Comparison of ENCODE assay signal across 1 cellular context in the genomic region with DNA sequence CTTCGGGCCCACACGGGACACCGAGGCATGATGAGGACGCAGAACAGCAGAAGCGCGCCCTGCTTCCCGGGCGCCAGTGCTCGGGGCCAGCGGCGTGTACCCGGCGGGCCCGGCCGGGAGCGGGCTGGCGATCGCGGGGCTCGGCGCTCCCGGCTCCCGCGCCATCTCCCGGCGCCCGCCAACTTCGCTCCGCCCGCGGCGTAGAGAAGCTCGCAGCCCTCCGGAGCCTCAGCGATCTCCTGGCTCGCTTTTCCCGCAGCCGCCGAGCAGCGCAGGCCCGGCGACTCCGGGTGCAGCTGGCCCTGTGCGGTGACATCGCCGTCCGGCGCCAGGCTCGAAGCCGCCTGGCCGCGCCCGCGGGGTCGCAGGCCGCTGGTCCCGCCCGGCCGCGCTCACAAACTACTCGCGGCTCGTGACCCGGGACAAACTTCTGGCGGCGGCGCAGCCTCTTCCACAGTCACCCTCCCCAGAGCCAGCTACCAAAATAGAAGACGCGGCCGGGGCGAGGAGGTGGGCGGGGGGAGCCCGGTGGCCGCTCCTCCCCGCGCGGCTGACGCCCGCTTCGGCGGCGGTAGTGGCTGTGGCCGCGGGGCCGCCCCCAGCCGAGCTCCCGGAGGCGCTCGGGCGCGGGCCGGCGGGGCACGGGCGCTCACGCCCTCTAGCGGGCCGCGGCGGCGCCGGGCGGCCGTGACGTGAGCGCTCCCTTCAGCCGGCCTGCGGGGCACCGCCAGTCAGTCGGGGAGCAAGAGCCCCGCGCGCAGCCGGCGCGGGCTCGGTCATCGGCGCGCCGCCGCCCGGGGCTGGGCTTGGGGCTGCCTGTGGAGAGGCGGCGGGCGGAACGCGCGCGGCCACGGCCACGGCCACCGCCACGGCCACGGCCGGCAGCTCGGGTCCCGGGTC.
A peak's percentile ranks its signal among the peaks of the same experiment; 100 is the strongest.
TF ChIP-seq lines count a peak whose summit lies in the region.

Gene PTPRM, plus strand, starts transcription at position 730 of the 900 bp plus-strand sequence. CDS start 503 bp downstream, outside the sequence.

TF ChIP-seq in K562, 482 proteins besides CTCF, POLR2A, EP300 and RAD21 (continued from another document and continues in another):
- no peak for TF ChIP-seq MYNN (IDR thresholded peaks at IDR 0.05)
- no peak for TF ChIP-seq MYNN (CRISPR knock-in tag; IDR thresholded peaks at IDR 0.05)
- peak; percentile 30; the same call in 1 of the 2 replicates for TF ChIP-seq ZBTB9 (CRISPR knock-in tag; IDR thresholded peaks at IDR 0.05)
- peak in 1 of 2 experiments; percentile 57; a peak in 2 of 4 replicates for TF ChIP-seq NRF1 (conservative IDR thresholded peaks at IDR 0.05 in 1 of 2, IDR thresholded peaks at IDR 0.05 in 1 of 2)
- TF ChIP-seq ZNF347 (CRISPR knock-in tag; IDR thresholded peaks at IDR 0.05; ENCODE audit: low read depth): no peak
- peak; percentile 90 to 92 for TF ChIP-seq UBTF (IDR thresholded peaks at IDR 0.05; ENCODE audit: borderline replicate concordance in 1 of 2, low read depth in 2 of 2, low read length in 2 of 2)
- no peak for TF ChIP-seq XRCC3 (IDR thresholded peaks at IDR 0.05)
- TF ChIP-seq ID3 (CRISPR knock-in tag; IDR thresholded peaks at IDR 0.05): no peak
- 0 out of 2 replicates have a peak, but pooled peaks have one; percentile 31 for TF ChIP-seq ID3 (tag; IDR thresholded peaks at IDR 0.05)
- peak; percentile 95 for TF ChIP-seq SMAD4 (CRISPR knock-in tag; conservative IDR thresholded peaks at IDR 0.05)
- peak; percentile 51 for TF ChIP-seq ZFX (CRISPR knock-in tag; IDR thresholded peaks at IDR 0.05)
- TF ChIP-seq E2F6 (IDR thresholded peaks at IDR 0.05; ENCODE audit: borderline replicate concordance in 1 of 2, extremely low read depth in 1 of 2, insufficient read depth in 1 of 2, insufficient read length in 1 of 2, low read depth in 1 of 2, low read length in 1 of 2, poor library complexity in 1 of 2, severe bottlenecking in 1 of 2): peak; percentile 47 to 86
- TF ChIP-seq ZFP30 (CRISPR knock-in tag; IDR thresholded peaks at IDR 0.05; ENCODE audit: borderline replicate concordance): no peak
- TF ChIP-seq FOXM1 (IDR thresholded peaks at IDR 0.05; ENCODE audit: low read depth): no peak
- no peak for TF ChIP-seq FOXM1 (CRISPR knock-in tag; IDR thresholded peaks at IDR 0.05; ENCODE audit: low read depth)
- TF ChIP-seq RFX5 (IDR thresholded peaks at IDR 0.05; ENCODE audit: low read depth, low read length): no peak
- TF ChIP-seq, protein P1, sequence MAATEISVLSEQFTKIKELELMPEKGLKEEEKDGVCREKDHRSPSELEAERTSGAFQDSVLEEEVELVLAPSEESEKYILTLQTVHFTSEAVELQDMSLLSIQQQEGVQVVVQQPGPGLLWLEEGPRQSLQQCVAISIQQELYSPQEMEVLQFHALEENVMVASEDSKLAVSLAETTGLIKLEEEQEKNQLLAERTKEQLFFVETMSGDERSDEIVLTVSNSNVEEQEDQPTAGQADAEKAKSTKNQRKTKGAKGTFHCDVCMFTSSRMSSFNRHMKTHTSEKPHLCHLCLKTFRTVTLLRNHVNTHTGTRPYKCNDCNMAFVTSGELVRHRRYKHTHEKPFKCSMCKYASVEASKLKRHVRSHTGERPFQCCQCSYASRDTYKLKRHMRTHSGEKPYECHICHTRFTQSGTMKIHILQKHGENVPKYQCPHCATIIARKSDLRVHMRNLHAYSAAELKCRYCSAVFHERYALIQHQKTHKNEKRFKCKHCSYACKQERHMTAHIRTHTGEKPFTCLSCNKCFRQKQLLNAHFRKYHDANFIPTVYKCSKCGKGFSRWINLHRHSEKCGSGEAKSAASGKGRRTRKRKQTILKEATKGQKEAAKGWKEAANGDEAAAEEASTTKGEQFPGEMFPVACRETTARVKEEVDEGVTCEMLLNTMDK (IDR thresholded peaks at IDR 0.05; ENCODE audit: borderline replicate concordance, insufficient read depth, low read depth, low read length, poor library complexity, severe bottlenecking): peak; percentile 99
- no peak for TF ChIP-seq TCF15 (CRISPR knock-in tag; IDR thresholded peaks at IDR 0.05)
- TF ChIP-seq CXXC5 (CRISPR knock-in tag; IDR thresholded peaks at IDR 0.05): peak; percentile 89
- TF ChIP-seq E2F3 (CRISPR knock-in tag; IDR thresholded peaks at IDR 0.05): 0 out of 2 replicates have a peak, but pooled peaks have one; percentile 16
- TF ChIP-seq NONO (IDR thresholded peaks at IDR 0.05; ENCODE audit: low read depth in 2 of 2, low read length in 1 of 2): 0 out of 4 replicates have a peak, but pooled peaks of 1 of the 2 experiments have one; percentile 18
- no peak for TF ChIP-seq TBL1XR1 (IDR thresholded peaks at IDR 0.05; ENCODE audit: low read length in 2 of 2)
- TF ChIP-seq RBM25 (IDR thresholded peaks at IDR 0.05; ENCODE audit: low read depth, low read length, severe bottlenecking): no peak
- TF ChIP-seq ZNF146 (CRISPR knock-in tag; IDR thresholded peaks at IDR 0.05; ENCODE audit: unreplicated experiment): no peak
- no peak for TF ChIP-seq SMARCA4 (IDR thresholded peaks at IDR 0.05)
- TF ChIP-seq, protein P2, sequence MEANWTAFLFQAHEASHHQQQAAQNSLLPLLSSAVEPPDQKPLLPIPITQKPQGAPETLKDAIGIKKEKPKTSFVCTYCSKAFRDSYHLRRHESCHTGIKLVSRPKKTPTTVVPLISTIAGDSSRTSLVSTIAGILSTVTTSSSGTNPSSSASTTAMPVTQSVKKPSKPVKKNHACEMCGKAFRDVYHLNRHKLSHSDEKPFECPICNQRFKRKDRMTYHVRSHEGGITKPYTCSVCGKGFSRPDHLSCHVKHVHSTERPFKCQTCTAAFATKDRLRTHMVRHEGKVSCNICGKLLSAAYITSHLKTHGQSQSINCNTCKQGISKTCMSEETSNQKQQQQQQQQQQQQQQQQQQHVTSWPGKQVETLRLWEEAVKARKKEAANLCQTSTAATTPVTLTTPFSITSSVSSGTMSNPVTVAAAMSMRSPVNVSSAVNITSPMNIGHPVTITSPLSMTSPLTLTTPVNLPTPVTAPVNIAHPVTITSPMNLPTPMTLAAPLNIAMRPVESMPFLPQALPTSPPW (CRISPR knock-in tag; IDR thresholded peaks at IDR 0.05): peak; percentile 60; the same call in 1 of the 2 replicates
- peak; percentile 93 for TF ChIP-seq L3MBTL2 (IDR thresholded peaks at IDR 0.05)
- no peak for TF ChIP-seq TAF1 (IDR thresholded peaks at IDR 0.05; ENCODE audit: control insufficient read depth, extremely low read depth, insufficient read depth, low read length, severe bottlenecking)
- TF ChIP-seq ZNF24 (IDR thresholded peaks at IDR 0.05): peak; percentile 35; the same call in 1 of the 2 replicates
- TF ChIP-seq XRCC5 (IDR thresholded peaks at IDR 0.05; ENCODE audit: low read depth, low read length): no peak
- TF ChIP-seq HMGXB4 (CRISPR knock-in tag; IDR thresholded peaks at IDR 0.05): no peak
- no peak for TF ChIP-seq RBM14 (IDR thresholded peaks at IDR 0.05; ENCODE audit: borderline replicate concordance, insufficient read depth, low read depth, low read length)
- no peak for TF ChIP-seq MYBL2 (IDR thresholded peaks at IDR 0.05; ENCODE audit: low read depth)
- no peak for TF ChIP-seq MYBL2 (CRISPR knock-in tag; IDR thresholded peaks at IDR 0.05; ENCODE audit: borderline replicate concordance)
- TF ChIP-seq DDX20 (tag; IDR thresholded peaks at IDR 0.05; ENCODE audit: low read depth): no peak
- TF ChIP-seq PHF21A (IDR thresholded peaks at IDR 0.05; ENCODE audit: borderline replicate concordance, low read depth): no peak
- peak; percentile 55 for TF ChIP-seq CCNT2 (IDR thresholded peaks at IDR 0.05; ENCODE audit: borderline replicate concordance, extremely low read depth, insufficient read length, low read depth, low read length)
- no peak for TF ChIP-seq CCAR2 (IDR thresholded peaks at IDR 0.05; ENCODE audit: low read depth, low read length)
- TF ChIP-seq NR2F6 (CRISPR knock-in tag; IDR thresholded peaks at IDR 0.05): no peak
- TF ChIP-seq POLR2G (IDR thresholded peaks at IDR 0.05; ENCODE audit: low read depth, low read length): peak; percentile 73
- peak; percentile 96 for TF ChIP-seq HNRNPLL (IDR thresholded peaks at IDR 0.05; ENCODE audit: low read depth, low read length, poor library complexity, severe bottlenecking)
- no peak for TF ChIP-seq BCLAF1 (IDR thresholded peaks at IDR 0.05; ENCODE audit: borderline replicate concordance in 1 of 2, control insufficient read depth in 1 of 2, low read depth in 2 of 2, low read length in 1 of 2)
- TF ChIP-seq ETV6 (IDR thresholded peaks at IDR 0.05; ENCODE audit: borderline replicate concordance in 1 of 2, low read depth in 2 of 2, low read length in 1 of 2): no peak
- TF ChIP-seq ETV6 (CRISPR knock-in tag; IDR thresholded peaks at IDR 0.05; ENCODE audit: borderline replicate concordance): no peak
- no peak for TF ChIP-seq MEF2A (IDR thresholded peaks at IDR 0.05; ENCODE audit: control insufficient read depth, low read depth, low read length)
- peak; percentile 83 for TF ChIP-seq RB1 (IDR thresholded peaks at IDR 0.05; ENCODE audit: low read depth)
- TF ChIP-seq HDAC6 (IDR thresholded peaks at IDR 0.05; ENCODE audit: low read depth, low read length): no peak
- TF ChIP-seq TCF7 (IDR thresholded peaks at IDR 0.05; ENCODE audit: borderline replicate concordance): no peak
